34 cellular contexts compared by ENCODE assay signal in the genomic region with DNA sequence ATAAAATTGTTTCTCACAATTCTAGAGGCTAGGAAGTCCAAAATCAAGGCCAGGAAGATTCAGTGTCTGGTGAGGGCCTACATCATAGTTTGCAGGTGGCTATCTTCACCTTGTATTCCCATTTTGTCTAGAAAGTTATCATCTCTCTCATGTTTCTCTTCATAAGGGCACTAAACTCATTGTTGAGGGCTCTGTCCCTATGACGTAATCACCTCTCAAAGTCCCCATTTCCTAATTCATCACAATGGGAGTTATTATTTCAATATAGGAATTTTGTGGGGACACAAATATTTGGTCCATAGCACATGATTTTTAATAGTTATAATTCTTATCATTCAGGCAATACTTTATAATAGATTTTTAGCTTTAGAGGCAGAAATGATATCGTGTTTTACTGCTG.
"Had no signal": no experiment of that assay in that cellular context is flagged by ENCODE, and none has a peak within 500 bp of the region (broad histone marks: within the 10 kb centered on the region; RNA-seq: fewer than 3 reads in every experiment).

No MANE protein-coding gene starts in this region.

- H3K27ac ChIP-seq: adrenal gland, ascending aorta, body of pancreas, brain microvascular endothelial cell, breast epithelium, cardiac muscle cell had no signal

- DNase-seq: activated effector memory CD4-positive, alpha-beta T cell treated with anti-CD3 and anti-CD28 coated beads, Interleukin-2, amount 50 U/mL, for 16 hours; activated effector memory CD4-positive, alpha-beta T cell treated with Interleukin-2 at 50 U/mL for 16 hours; activated gamma-delta T cell; activated gamma-delta T cell treated with Interleukin-2 at 50 U/mL for 16 hours; activated naive CD4-positive, alpha-beta T cell; activated naive CD4-positive, alpha-beta T cell treated with anti-CD3 and anti-CD28 coated beads for 36 hours; activated naive CD4-positive, alpha-beta T cell treated with anti-CD3 and anti-CD28 coated beads, Interleukin-2, amount 10 ng/mL, durations not matched to agents 7 days and 5 days; activated naive CD4-positive, alpha-beta T cell treated with anti-CD3 and anti-CD28 coated beads, Interleukin-2, amount 50 U/mL, for 16 hours; activated naive CD4-positive, alpha-beta T cell treated with Interleukin-2 at 50 U/mL for 16 hours; activated naive CD8-positive, alpha-beta T cell treated with anti-CD3 and anti-CD28 coated beads for 36 hours; activated naive CD8-positive, alpha-beta T cell treated with anti-CD3 and anti-CD28 coated beads, Interleukin-2, amount 10 ng/mL, durations not matched to agents 7 days and 5 days; activated naive CD8-positive, alpha-beta T cell treated with anti-CD3 and anti-CD28 coated beads, Interleukin-2, amount 50 U/mL, for 24 hours; activated T-cell treated with anti-CD3 and anti-CD28 coated beads, Interleukin-2, amount 50 U/mL, for 1 hour; activated T-cell treated with anti-CD3 and anti-CD28 coated beads, Interleukin-2, amount 50 U/mL, for 24 hours; activated T-cell treated with anti-CD3 and anti-CD28 coated beads, Interleukin-2, amount 50 U/mL, for 4 hours; activated T-cell treated with anti-CD3 and anti-CD28 coated beads, Interleukin-2, amount 50 U/mL, for 48 hours; activated T-cell treated with anti-CD3 and anti-CD28 coated beads, Interleukin-2, amount 50 U/mL, for 72 hours; adrenal gland; amniotic stem cell; amygdala; anterior cingulate cortex; aorta; body of pancreas; brain microvascular endothelial cell; caudate nucleus; central memory CD4-positive, alpha-beta T cell; cerebellar nuclear complex had no signal

- H3K27me3 ChIP-seq: adrenal gland, ascending aorta, body of pancreas, brain microvascular endothelial cell, breast epithelium, cardiac muscle cell had no signal

- H3K4me3 ChIP-seq: adrenal gland, ascending aorta, body of pancreas, breast epithelium, cardiac muscle cell had no signal

- H3K9me3 ChIP-seq: adrenal gland, ascending aorta, body of pancreas, breast epithelium had no signal

- FAIRE-seq: astrocyte, bronchial epithelial cell had no signal

- ATAC-seq: activated naive CD4-positive, alpha-beta T cell treated with anti-CD3 and anti-CD28 coated beads, Interleukin-2, amount 50 U/mL, for 72 hours; activated naive CD8-positive, alpha-beta T cell treated with anti-CD3 and anti-CD28 coated beads, Interleukin-2, amount 50 U/mL, for 24 hours; activated T-cell treated with anti-CD3 and anti-CD28 coated beads, Interleukin-2, amount 50 U/mL, for 4 hours; activated T-cell treated with anti-CD3 and anti-CD28 coated beads, Interleukin-2, amount 50 U/mL, for 72 hours; activated T-helper 17 cell treated with anti-CD3 and anti-CD28 coated beads, Interleukin-2, amount 50 U/mL, for 72 hours; body of pancreas had no signal

- H3K36me3 ChIP-seq: adrenal gland, ascending aorta, brain microvascular endothelial cell, breast epithelium, cardiac muscle cell had no signal

- H3K4me1 ChIP-seq: adrenal gland, ascending aorta, body of pancreas, breast epithelium had no signal
